In genomic region chr16:31077024-31077423, GRCh38 we compare ENCODE assay signal across 27 cellular contexts.
"Had no signal": no experiment of that assay in that cellular context is flagged by ENCODE, and none has a peak within 500 bp of the region (broad histone marks: within the 10 kb centered on the region; RNA-seq: fewer than 3 reads in every experiment).

No MANE protein-coding gene starts in this region.

- H3K27ac Mint-ChIP-seq: endodermal cell; memory B cell; stimulated activated memory B cell treated with anti-CD40 and anti-IgM and Interleukin-4, amounts not matched to agents 10 μg/mL and 1 μg/mL and 100 μg/mL, for 72 hours; stimulated activated naive CD8-positive, alpha-beta T cell treated with anti-CD3 and anti-CD28 coated beads, Interleukin-15, Interleukin-2, amounts not matched to agents 100 ng/mL and 50 ng/mL, for 24 hours had no signal

- H3K27me3 Mint-ChIP-seq: dendritic cell treated with granulocyte-macrophage colony-stimulating factor and Interleukin-4, amounts not matched to agents 40 ng/mL and 50 ng/mL, for 4 days; memory B cell; stimulated activated memory B cell treated with anti-CD40 and anti-IgM and Interleukin-4, amounts not matched to agents 10 μg/mL and 1 μg/mL and 100 μg/mL, for 72 hours; stimulated activated naive CD8-positive, alpha-beta T cell treated with anti-CD3 and anti-CD28 coated beads, Interleukin-15, Interleukin-2, amounts not matched to agents 100 ng/mL and 50 ng/mL, for 24 hours had no signal

- DNase-seq: colonic mucosa; effector CD8-positive, alpha-beta T cell; endodermal cell; foreskin fibroblast; gastrocnemius medialis; kidney; natural killer cell; stimulated activated CD4-positive, alpha-beta T cell treated with anti-CD3 and anti-CD28 coated beads, Interleukin-2, amount 100 ng/mL, for 24 hours; stimulated activated CD4-positive, alpha-beta T cell treated with anti-CD3 and anti-CD28 coated beads, Interleukin-4, amount 100 ng/mL, for 24 hours; transverse colon; upper lobe of right lung; uterus had no signal

- H3K4me3 Mint-ChIP-seq: dendritic cell treated with granulocyte-macrophage colony-stimulating factor and Interleukin-4, amounts not matched to agents 40 ng/mL and 50 ng/mL, for 4 days; endodermal cell; memory B cell; stimulated activated memory B cell treated with anti-CD40 and anti-IgM and Interleukin-4, amounts not matched to agents 10 μg/mL and 1 μg/mL and 100 μg/mL, for 72 hours; stimulated activated naive CD8-positive, alpha-beta T cell treated with anti-CD3 and anti-CD28 coated beads, Interleukin-15, Interleukin-2, amounts not matched to agents 100 ng/mL and 50 ng/mL, for 24 hours had no signal

- H3K4me2 ChIP-seq: hepatocyte had no signal

- H3K9ac ChIP-seq: parathyroid adenoma had no signal

- FAIRE-seq: kidney had no signal

- H2AFZ ChIP-seq: hepatocyte, parathyroid adenoma had no signal

- H3K4me3 ChIP-seq: colonic mucosa, gastrocnemius medialis, heart left ventricle, hepatocyte, lung, prostate gland, right atrium auricular region, sigmoid colon, suprapubic skin, transverse colon, upper lobe of right lung, uterus had no signal

- H3K9me3 ChIP-seq: colonic mucosa, gastrocnemius medialis, heart left ventricle, prostate gland, right atrium auricular region, sigmoid colon, suprapubic skin, transverse colon, upper lobe of right lung, uterus had no signal

- H3K27me3 ChIP-seq: colonic mucosa, gastrocnemius medialis, heart left ventricle, hepatocyte, right atrium auricular region, sigmoid colon, suprapubic skin, transverse colon, upper lobe of right lung, uterus had no signal

- H3K9me3 Mint-ChIP-seq: dendritic cell treated with granulocyte-macrophage colony-stimulating factor and Interleukin-4, amounts not matched to agents 40 ng/mL and 50 ng/mL, for 4 days; endodermal cell; memory B cell; natural killer cell; stimulated activated memory B cell treated with anti-CD40 and anti-IgM and Interleukin-4, amounts not matched to agents 10 μg/mL and 1 μg/mL and 100 μg/mL, for 72 hours; stimulated activated naive CD8-positive, alpha-beta T cell treated with anti-CD3 and anti-CD28 coated beads, Interleukin-15, Interleukin-2, amounts not matched to agents 100 ng/mL and 50 ng/mL, for 24 hours had no signal

- H3K27ac ChIP-seq: colonic mucosa, epithelial cell of prostate, gastrocnemius medialis, heart left ventricle, hepatocyte, parathyroid adenoma, prostate gland, right atrium auricular region, sigmoid colon, suprapubic skin, transverse colon, upper lobe of right lung, uterus had no signal

- H3K36me3 ChIP-seq: uterus had no signal

- ATAC-seq: esophagus mucosa; gastrocnemius medialis; heart left ventricle; left lobe of liver; natural killer cell; stimulated activated memory B cell treated with anti-CD40 and anti-IgM and Interleukin-4, amounts not matched to agents 10 μg/mL and 1 μg/mL and 100 μg/mL, for 72 hours; upper lobe of right lung had no signal
